20 cellular contexts compared by ENCODE assay signal in genomic region chr15:59185725-59186124, GRCh38. TPM values are rescaled to one million over a fixed set of nuclear protein-coding genes. Genes with fewer than 3 reads are reported as not detected.
DNase-seq lines count a peak whose midpoint lies in the region; ATAC-seq, FAIRE-seq and TF ChIP-seq lines count a peak whose summit lies in the region.
"Had no signal": no experiment of that assay in that cellular context is flagged by ENCODE, and none has a peak within 500 bp of the region (broad histone marks: within the 10 kb centered on the region; RNA-seq: fewer than 3 reads in every experiment).

No MANE protein-coding gene starts in this region.

- peaks cover 17% of the 10 kb centered on the region for H3K4me1 ChIP-seq in A549

- TF ChIP-seq CTCF in A549 (IDR thresholded peaks at IDR 0.05) (peak; percentile 16; the same call in 1 of the 3 replicates), HFFc6 (IDR thresholded peaks at IDR 0.05) (peak; percentile 47)

- H3K4me3 ChIP-seq in A549 = no peak overlapping the region
- H3K4me3 ChIP-seq: heart left ventricle had no signal

- no peak overlapping the region for H3K4me3 Mint-ChIP-seq in HFFc6
- H3K4me3 Mint-ChIP-seq: brain; effector memory CD8-positive, alpha-beta T cell; nephron had no signal

- 74% methylated on average over 2 of the region's 2 CpGs for WGBS in A549 (ENCODE audit: missing lambda C conversion rate)

- peak; percentile 13 for FAIRE-seq in A549 (lab: Jason Lieb, UNC)
- FAIRE-seq: GM19239, urothelium cell line had no signal

- H3K4me2 ChIP-seq in A549 = no peak overlapping the region

- H3K9me3 ChIP-seq in A549 = peaks cover 33% of the 10 kb centered on the region

- CTCF ChIA-PET in A549 (lab: Yijun Ruan, JAX) = interaction anchor here (4.2 kb wide), 1 partner anchor 11 kb away, joined by 17 read pairs; no protein-coding TSS in a partner anchor

- no peak; a peak in 1 of 5 replicates for TF ChIP-seq RAD21 in A549 (conservative IDR thresholded peaks at IDR 0.05 in 1 of 2, IDR thresholded peaks at IDR 0.05 in 1 of 2)

- H3K4me1 Mint-ChIP-seq in HFFc6 (ENCODE audit: low read depth) = peaks cover 39% of the 10 kb centered on the region
- H3K4me1 Mint-ChIP-seq: brain, nephron had no signal

- H3K36me3 Mint-ChIP-seq in HFFc6 (ENCODE audit: low read depth) = peaks cover 69% of the 10 kb centered on the region

- H3K9me3 Mint-ChIP-seq in HFFc6 = peaks cover 35% of the 10 kb centered on the region

- H3K27ac ChIP-seq in A549 = peak overlapping the region in 1 of 2 experiments; percentile 54; a peak in 3 of 6 replicates
- H3K27ac ChIP-seq: heart left ventricle had no signal

- H3K27ac Mint-ChIP-seq in HFFc6 = no peak overlapping the region
- H3K27ac Mint-ChIP-seq: effector memory CD8-positive, alpha-beta T cell; nephron had no signal

- TF ChIP-seq POLR2A in A549 (IDR thresholded peaks at IDR 0.05; ENCODE audit: low read length) = no peak

- POLR2A ChIA-PET in A549 (lab: Yijun Ruan, JAX) = no interaction called here

- ATAC-seq in A549 = peak in 1 of 2 experiments; percentile 31; a peak in 3 of 6 replicates
- ATAC-seq in esophagus mucosa = peak; percentile 41
- ATAC-seq in HG03095 (IDR thresholded peaks at IDR 0.05; ENCODE audit: unreplicated experiment) = no peak
- ATAC-seq in GM21381 (IDR thresholded peaks at IDR 0.05; ENCODE audit: unreplicated experiment) = no peak
- ATAC-seq: effector memory CD8-positive, alpha-beta T cell; heart left ventricle had no signal

- no peak for TF ChIP-seq EP300 in A549 (IDR thresholded peaks at IDR 0.05)

- DNase-seq in A549 (ENCODE audit: low read depth in 1 of 2, low spot score in 1 of 2) (peak in 1 of 2 experiments; percentile 36), HFFc6 (no peak), RKO (ENCODE audit: low spot score) (peak; percentile 21), cortex of kidney (lab: John Stamatoyannopoulos, UW) (no peak), DMS 273 treated with DMSO at 0.1 percent for 48 hours (lab: John Stamatoyannopoulos, UW) (no peak)
- DNase-seq: activated gamma-delta T cell treated with Interleukin-2 at 50 U/mL for 16 hours; DMS53; effector memory CD8-positive, alpha-beta T cell; heart left ventricle; MM.1S; stimulated activated naive CD4-positive, alpha-beta T cell had no signal

- H3K27me3 Mint-ChIP-seq in HFFc6 (ENCODE audit: insufficient read depth) = peaks cover 8% of the 10 kb centered on the region; the same call in 1 of the 2 replicates

TF ChIP-seq in A549, 52 proteins besides CTCF, POLR2A, EP300 and RAD21:
- TF ChIP-seq TFCP2L1 (CRISPR knock-in tag; IDR thresholded peaks at IDR 0.05) = no peak
- no peak for TF ChIP-seq EHF (CRISPR knock-in tag; IDR thresholded peaks at IDR 0.05)
- TF ChIP-seq KDM5A (IDR thresholded peaks at IDR 0.05) = no peak
- no peak for TF ChIP-seq CBX2 (IDR thresholded peaks at IDR 0.05; ENCODE audit: borderline replicate concordance, low read depth)
- no peak for TF ChIP-seq RARB (CRISPR knock-in tag; IDR thresholded peaks at IDR 0.05)
- TF ChIP-seq JUN (IDR thresholded peaks at IDR 0.05) = no peak
- no peak for TF ChIP-seq REST (IDR thresholded peaks at IDR 0.05)
- TF ChIP-seq SMC3 (IDR thresholded peaks at IDR 0.05) = no peak
- TF ChIP-seq USF2 (IDR thresholded peaks at IDR 0.05) = no peak
- no peak for TF ChIP-seq NPAS2 (CRISPR knock-in tag; IDR thresholded peaks at IDR 0.05; ENCODE audit: borderline replicate concordance)
- no peak for TF ChIP-seq JUNB (IDR thresholded peaks at IDR 0.05)
- no peak for TF ChIP-seq HDAC2 (IDR thresholded peaks at IDR 0.05)
- TF ChIP-seq EHMT2 (IDR thresholded peaks at IDR 0.05; ENCODE audit: low read depth) = no peak
- TF ChIP-seq RNF2 (IDR thresholded peaks at IDR 0.05; ENCODE audit: borderline replicate concordance, low read depth) = no peak
- no peak for TF ChIP-seq CHD4 (IDR thresholded peaks at IDR 0.05; ENCODE audit: borderline replicate concordance)

RNA-seq across cellular contexts. Expression of gene LDHAL6B, which starts 20.9 kb away (rescaled TPM):
- not detected in 2 replicates for polyA plus RNA-seq in A549 (2011; rRNA removed)
- not detected in 2 replicates for polyA plus RNA-seq in A549 (2012; cell fraction: cytosol; rRNA removed)
- polyA plus RNA-seq in A549 (2012; cell fraction: nucleus; rRNA removed) = 0.05 TPM in 1 of 2 replicates, not detected in the other
- not detected in 3 replicates for polyA plus RNA-seq in A549 (2017; fragmentation: RNase III; extraction: RNeasy Plus Mini Kit Qiagen cat#74134 plus additional on column Dnase treatment)
- polyA minus RNA-seq in A549 (2011; rRNA and poly(A)+ RNA removed) = not detected in 2 replicates
- total RNA-seq in HFFc6 (2021; fragmentation: NEBNext Ultra II Directional; extraction: Animal tissue kit (Norgen Biotek cat#: 25700)) = not detected
- not detected for total RNA-seq in esophagus mucosa
- total RNA-seq: heart left ventricle, NCI-H460, RPMI7951 had no signal
- polyA plus RNA-seq: heart left ventricle had no signal
